10 cellular contexts compared by ENCODE assay signal in the genomic region with DNA sequence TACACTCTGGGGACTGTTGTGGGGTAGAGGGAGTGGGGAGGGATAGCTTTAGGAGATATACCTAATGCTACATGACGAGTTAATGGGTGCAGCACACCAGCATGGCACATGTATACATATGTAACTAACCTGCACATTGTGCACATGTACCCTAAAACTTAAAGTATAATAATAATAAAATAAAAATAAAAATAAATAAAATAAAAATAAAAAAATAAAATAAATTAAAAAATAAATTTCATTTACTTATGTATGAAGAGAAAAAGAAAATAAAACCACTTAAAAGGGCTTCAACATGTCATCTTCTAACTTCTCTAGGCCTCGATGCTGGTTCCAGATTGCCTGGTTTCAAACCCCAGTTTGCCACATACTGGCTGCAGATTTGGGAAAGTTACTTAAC. TPM values are rescaled to one million over a fixed set of nuclear protein-coding genes. Genes with fewer than 3 reads are reported as not detected.
"Had no signal": no experiment of that assay in that cellular context is flagged by ENCODE, and none has a peak within 500 bp of the region (broad histone marks: within the 10 kb centered on the region; RNA-seq: fewer than 3 reads in every experiment).

No MANE protein-coding gene starts in this region.

RNA-seq across cellular contexts. Expression of gene HTR1E, which starts 10.2 kb away (rescaled TPM):
- total RNA-seq: subcutaneous adipose tissue, suprapubic skin, temporal lobe, thoracic aorta, tibial nerve, transverse colon, upper lobe of left lung, upper lobe of right lung, ureter, vagina had no signal
